ENCODE assay signal across 9 cellular contexts in the genomic region with DNA sequence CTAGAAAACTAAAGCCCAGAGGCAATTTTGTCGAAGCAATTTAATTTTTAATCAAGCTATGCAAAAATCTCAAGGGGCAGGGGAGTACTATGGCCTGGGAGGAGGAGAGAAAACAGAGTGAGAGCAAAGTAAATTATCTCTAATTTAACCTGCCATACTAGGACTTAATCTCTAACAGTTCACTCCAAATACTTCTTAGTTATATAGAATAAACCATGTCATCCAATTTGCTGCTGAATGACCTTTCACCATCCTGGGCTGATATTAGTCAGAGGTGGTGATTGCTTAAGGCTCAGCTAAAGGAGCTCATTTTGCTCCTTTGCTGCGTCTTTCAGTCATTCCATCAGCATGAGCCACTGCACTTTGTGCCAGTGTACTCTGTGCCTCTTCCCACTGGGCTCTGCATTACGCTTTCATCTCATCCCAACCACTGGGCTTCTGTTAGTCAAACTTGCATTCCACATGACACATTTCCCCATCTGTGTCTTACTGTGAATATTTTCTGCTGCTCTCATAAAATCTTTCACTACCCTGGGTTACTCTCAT.
DNase-seq lines count a peak whose midpoint lies in the region; ATAC-seq and TF ChIP-seq lines count a peak whose summit lies in the region.
"Had no signal": no experiment of that assay in that cellular context is flagged by ENCODE, and none has a peak within 500 bp of the region (broad histone marks: within the 10 kb centered on the region; RNA-seq: fewer than 3 reads in every experiment).

No MANE protein-coding gene starts in this region.

- H3K27ac Mint-ChIP-seq in activated T-cell treated with anti-CD3 and anti-CD28 coated beads, Interleukin-2, amount 50 U/mL, for 24 hours: no peak overlapping the region

- no peaks in the 10 kb centered on the region for H3K4me1 Mint-ChIP-seq in activated T-cell treated with anti-CD3 and anti-CD28 coated beads, Interleukin-2, amount 50 U/mL, for 24 hours (ENCODE audit: low read depth)

- H3K4me3 ChIP-seq in suprapubic skin: no peak overlapping the region

- peak overlapping the region; percentile 83 for H3K27ac ChIP-seq in suprapubic skin

- no peak for TF ChIP-seq CTCF in suprapubic skin (IDR thresholded peaks at IDR 0.05)

- no peaks in the 10 kb centered on the region for H3K36me3 ChIP-seq in suprapubic skin

- 47% methylated on average over 3 of the region's 3 CpGs for WGBS in suprapubic skin

- peaks cover 7% of the 10 kb centered on the region for H3K4me1 ChIP-seq in suprapubic skin

- no peaks in the 10 kb centered on the region for H3K9me3 ChIP-seq in suprapubic skin

- H3K36me3 Mint-ChIP-seq in activated T-cell treated with anti-CD3 and anti-CD28 coated beads, Interleukin-2, amount 50 U/mL, for 24 hours (ENCODE audit: low read depth): no peaks in the 10 kb centered on the region

- TF ChIP-seq EP300 in suprapubic skin (IDR thresholded peaks at IDR 0.05): no peak

- DNase-seq in HS-27A (ENCODE audit: low read depth) (peak; percentile 97), astrocyte of the hippocampus (ENCODE audit: low read depth, low spot score) (peak; percentile 97), iPS-NIHi11 (ENCODE audit: low spot score) (peak; percentile 14), suprapubic skin (ENCODE audit: low spot score in 2 of 2) (peak in 1 of 2 donors; percentile 84), NCI-H1092 treated with DMSO at 0.1 percent for 48 hours (lab: John Stamatoyannopoulos, UW) (no peak)
- no peak for DNase-seq in activated T-cell treated with anti-CD3 and anti-CD28 coated beads, Interleukin-2, amount 50 U/mL, for 24 hours
- DNase-seq: T-helper 9 cell had no signal

- no peak for TF ChIP-seq POLR2A in suprapubic skin (IDR thresholded peaks at IDR 0.05)

- no peaks in the 10 kb centered on the region for H3K27me3 Mint-ChIP-seq in activated T-cell treated with anti-CD3 and anti-CD28 coated beads, Interleukin-2, amount 50 U/mL, for 24 hours

- no peaks in the 10 kb centered on the region for H3K27me3 ChIP-seq in suprapubic skin

- no peak overlapping the region for H3K4me3 Mint-ChIP-seq in activated T-cell treated with anti-CD3 and anti-CD28 coated beads, Interleukin-2, amount 50 U/mL, for 24 hours

- no peak for ATAC-seq in HG03457 (IDR thresholded peaks at IDR 0.05; ENCODE audit: unreplicated experiment)
- no peak for ATAC-seq in GM19397 (IDR thresholded peaks at IDR 0.05; ENCODE audit: unreplicated experiment)

- peaks cover 3% of the 10 kb centered on the region for H3K9me3 Mint-ChIP-seq in activated T-cell treated with anti-CD3 and anti-CD28 coated beads, Interleukin-2, amount 50 U/mL, for 24 hours

Comparison
In these comparisons a context has a peak if more than half of its experiments do, and no peak if none do; other contexts are left out.
1. DNase-seq: peak in HS-27A (single experiment), astrocyte of the hippocampus (single experiment) and iPS-NIHi11 (single experiment); none in activated T-cell treated with anti-CD3 and anti-CD28 coated beads, Interleukin-2, amount 50 U/mL, for 24 hours (single experiment) and NCI-H1092 treated with DMSO at 0.1 percent for 48 hours (single experiment).